In the genomic region with DNA sequence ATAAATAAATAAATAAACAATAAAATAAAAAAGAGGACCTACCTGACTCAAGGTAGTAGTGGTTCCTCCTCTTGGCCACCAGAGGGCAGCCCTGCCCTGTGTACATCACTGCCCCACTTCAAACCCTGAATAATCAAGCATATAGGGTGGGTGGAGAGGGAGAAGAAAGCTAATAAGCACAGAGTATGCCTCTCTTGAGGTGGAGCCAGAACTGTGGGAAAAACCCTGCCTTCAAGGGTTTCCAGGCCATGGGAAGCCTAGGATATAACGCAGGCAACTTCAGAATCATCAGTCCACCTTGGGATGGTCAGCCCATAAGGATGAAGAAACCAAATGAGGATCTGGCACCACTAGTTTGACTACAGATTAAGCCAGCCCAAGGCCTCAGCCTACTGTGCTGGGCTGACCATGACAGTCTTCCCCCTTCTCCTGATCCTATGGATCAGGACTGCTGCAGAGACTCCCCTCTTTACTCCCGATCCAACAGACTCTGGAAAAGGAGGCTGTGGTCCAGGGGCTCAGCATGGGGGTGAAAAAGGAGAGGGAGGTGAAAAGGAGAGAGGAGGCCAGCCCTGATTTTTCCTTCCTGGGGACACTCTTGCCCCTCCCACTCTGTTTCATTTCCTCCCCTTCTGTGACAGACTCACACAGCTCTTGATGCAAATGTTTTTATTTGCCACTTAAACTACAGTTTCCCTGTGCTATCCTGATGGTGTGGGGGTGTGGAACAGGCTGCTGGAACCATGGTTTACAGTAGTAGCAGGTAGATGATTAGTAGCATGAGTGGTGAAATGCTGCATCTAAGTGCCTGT, we compare ENCODE assay signal across 8 cellular contexts. TPM values are rescaled to one million over a fixed set of nuclear protein-coding genes. Genes with fewer than 3 reads are reported as not detected.
A peak's percentile ranks its signal among the peaks of the same experiment; 100 is the strongest.
DNase-seq lines count a peak whose midpoint lies in the region; ATAC-seq, FAIRE-seq and TF ChIP-seq lines count a peak whose summit lies in the region.

No MANE protein-coding gene starts in this region.

- ATAC-seq in GM18867 (IDR thresholded peaks at IDR 0.05; ENCODE audit: unreplicated experiment): peak; percentile 73
- ATAC-seq in HG03460 (IDR thresholded peaks at IDR 0.05; ENCODE audit: unreplicated experiment): peak; percentile 75
- no peak for ATAC-seq in GM19397 (IDR thresholded peaks at IDR 0.05; ENCODE audit: unreplicated experiment)

- TF ChIP-seq CTCF in BE2C (IDR thresholded peaks at IDR 0.05; ENCODE audit: low read depth, low read length) (peak; percentile 88), retinal pigment epithelial cell (conservative IDR thresholded peaks at IDR 0.05; ENCODE audit: low read depth, low read length) (peak; percentile 88)

- DNase-seq in BE2C (peak; percentile 38), RCC 7860 (ENCODE audit: low spot score) (peak; percentile 26), glomerular visceral epithelial cell (ENCODE audit: extremely low spot score) (peak; percentile 68), retinal pigment epithelial cell (ENCODE audit: low read depth) (no peak)
- DNase-seq in activated naive CD4-positive, alpha-beta T cell treated with Interleukin-2 at 50 U/mL for 16 hours: peak; percentile 42

- H3K4me1 ChIP-seq in BE2C: peaks cover 20% of the 10 kb centered on the region

- H3K4me3 ChIP-seq in BE2C (ENCODE audit: low read depth, low read length): no peak overlapping the region
- no peak overlapping the region for H3K4me3 ChIP-seq in retinal pigment epithelial cell (ENCODE audit: low read length)

- H3K36me3 ChIP-seq in BE2C: peaks cover 42% of the 10 kb centered on the region

- H3K9me3 ChIP-seq in BE2C: no peaks in the 10 kb centered on the region

- no peaks in the 10 kb centered on the region for H3K27me3 ChIP-seq in BE2C

- FAIRE-seq in RCC 7860 (lab: Jason Lieb, UNC): no peak

RNA-seq across cellular contexts. Expression of a gene that starts 10.1 kb away (rescaled TPM):
- polyA plus RNA-seq in BE2C (2012; ENCODE audit: insufficient read depth, insufficient read length, low read depth): 10.0 TPM

RNA-seq across cellular contexts. Expression of a gene that starts 36.5 kb away (rescaled TPM):
- polyA plus RNA-seq in BE2C (2012; ENCODE audit: insufficient read depth, insufficient read length, low read depth): 25.7 TPM

RNA-seq across cellular contexts. Expression of a gene that starts 36.6 kb away (rescaled TPM):
- polyA plus RNA-seq in BE2C (2012; ENCODE audit: insufficient read depth, insufficient read length, low read depth): 37.4 TPM

RNA-seq across cellular contexts. Expression of a gene that starts 43.7 kb away (rescaled TPM):
- 15.5 TPM for polyA plus RNA-seq in BE2C (2012; ENCODE audit: insufficient read depth, insufficient read length, low read depth)

RNA-seq across cellular contexts. Expression of a gene that starts 60.0 kb away (rescaled TPM):
- 42.3 TPM for polyA plus RNA-seq in BE2C (2012; ENCODE audit: insufficient read depth, insufficient read length, low read depth)
